2 cellular contexts compared by ENCODE assay signal in genomic region chr11:65767806-65768205, GRCh38. TPM values are rescaled to one million over a fixed set of nuclear protein-coding genes. Genes with fewer than 3 reads are reported as not detected.
"Had no signal": no experiment of that assay in that cellular context is flagged by ENCODE, and none has a peak within 500 bp of the region (broad histone marks: within the 10 kb centered on the region; RNA-seq: fewer than 3 reads in every experiment).

No MANE protein-coding gene starts in this region.

RNA-seq across cellular contexts. Expression of gene OVOL1, which starts 19.1 kb away (rescaled TPM):
- total RNA-seq: Right ventricle myocardium inferior, SJCRH30 had no signal
